2 cellular contexts compared by ENCODE assay signal in genomic region chr2:64442277-64442676, GRCh38.
TF ChIP-seq lines count a peak whose summit lies in the region.

No MANE protein-coding gene starts in this region.

TF ChIP-seq in GM23338, 12 proteins besides CTCF, POLR2A, EP300 and RAD21:
- TF ChIP-seq JUNB (IDR thresholded peaks at IDR 0.05; ENCODE audit: unreplicated experiment) (no peak), REST (IDR thresholded peaks at IDR 0.05; ENCODE audit: unreplicated experiment) (no peak), EZH2phosphoT487 (IDR thresholded peaks at IDR 0.05; ENCODE audit: unreplicated experiment) (no peak), NANOG (IDR thresholded peaks at IDR 0.05; ENCODE audit: borderline replicate concordance) (no peak), STAT1 (IDR thresholded peaks at IDR 0.05; ENCODE audit: unreplicated experiment) (no peak), ZNF331 (CRISPR knock-in tag; IDR thresholded peaks at IDR 0.05; ENCODE audit: low read depth) (no peak), CREB1 (CRISPR knock-in tag; IDR thresholded peaks at IDR 0.05; ENCODE audit: low read depth) (no peak), POLR2AphosphoS5 (IDR thresholded peaks at IDR 0.05; ENCODE audit: low read depth) (no peak), ZNF462 (CRISPR knock-in tag; IDR thresholded peaks at IDR 0.05) (no peak), ZNF114 (CRISPR knock-in tag; IDR thresholded peaks at IDR 0.05) (no peak), ETS1 (IDR thresholded peaks at IDR 0.05) (no peak), EZH2 (IDR thresholded peaks at IDR 0.05; ENCODE audit: low read depth, unreplicated experiment) (no peak)
TF ChIP-seq in GM23338: peak in this region for 0.

TF ChIP-seq in H1, 55 proteins besides CTCF, POLR2A, EP300 and RAD21:
- TF ChIP-seq ATF3 (IDR thresholded peaks at IDR 0.05; ENCODE audit: insufficient read depth, low read depth, low read length) (no peak), RBBP5 (IDR thresholded peaks at IDR 0.05; ENCODE audit: borderline replicate concordance, low read depth, low read length) (no peak), HDAC2 (IDR thresholded peaks at IDR 0.05; ENCODE audit: borderline replicate concordance in 1 of 2, low read depth in 2 of 2, low read length in 2 of 2) (no peak), RXRA (IDR thresholded peaks at IDR 0.05; ENCODE audit: insufficient read depth, low read depth, low read length) (no peak), SP2 (IDR thresholded peaks at IDR 0.05; ENCODE audit: low read length) (no peak)
